8 cellular contexts compared by ENCODE assay signal in the genomic region with DNA sequence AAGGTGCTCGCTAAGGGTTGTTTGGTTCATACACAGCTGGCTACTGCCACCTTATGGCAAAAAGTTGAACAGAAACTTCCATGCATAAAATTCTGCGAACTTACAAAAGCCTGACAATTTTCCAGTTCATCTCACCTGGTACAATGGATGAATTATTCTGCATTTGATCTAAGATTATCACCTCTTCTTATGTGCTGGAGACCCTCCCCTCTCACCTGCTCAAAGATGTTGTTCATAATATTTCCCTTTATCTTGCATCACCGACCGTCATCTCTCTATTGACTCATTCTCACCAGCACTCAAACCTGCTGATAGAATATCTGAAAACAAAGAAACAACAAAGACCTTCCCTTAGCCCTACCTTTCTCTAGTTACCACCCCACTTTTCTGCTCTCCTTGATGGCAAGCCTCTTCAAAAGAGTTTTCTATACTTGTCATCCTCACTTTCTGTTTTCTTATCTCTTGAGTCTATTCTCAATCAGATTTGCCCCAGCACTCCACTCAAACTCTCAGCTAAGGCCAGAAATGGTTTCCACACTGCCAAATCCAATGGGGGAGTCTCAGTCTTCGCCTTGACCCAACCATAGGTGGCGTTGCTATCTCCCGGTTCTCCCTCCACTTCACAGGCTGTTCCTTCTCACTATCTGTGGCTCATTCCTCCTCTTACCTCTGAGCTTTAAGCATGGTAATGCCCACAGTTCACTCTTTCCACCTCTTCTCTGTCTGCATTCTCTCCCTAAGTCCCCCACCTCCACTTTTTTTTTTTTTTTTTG. TPM values are rescaled to one million over a fixed set of nuclear protein-coding genes. Genes with fewer than 3 reads are reported as not detected.
DNase-seq lines count a peak whose midpoint lies in the region; ATAC-seq, FAIRE-seq and TF ChIP-seq lines count a peak whose summit lies in the region.

No MANE protein-coding gene starts in this region.

- ATAC-seq in Panc1 (peak; percentile 80), HG03378 (IDR thresholded peaks at IDR 0.05; ENCODE audit: unreplicated experiment) (no peak)
- peak; percentile 54 for ATAC-seq in stimulated activated naive CD8-positive, alpha-beta T cell treated with anti-CD3 and anti-CD28 coated beads, Interleukin-15, amount 100 ng/mL, for 72 hours

- H2AFZ ChIP-seq in mammary epithelial cell (ENCODE audit: low read depth, low read length): peak overlapping the region; percentile 27

- intact Hi-C loops in Panc1 (cut with micrococcal nuclease; ENCODE audit: unreplicated experiment): loop anchor here (1.0 to 5.0 kb wide), 3 partner anchors 190 to 339 kb away; no protein-coding TSS in a partner anchor
- intact Hi-C loops in mammary epithelial cell (cut with micrococcal nuclease): loop anchor here (1.0 to 10.0 kb wide), 9 partner anchors 190 to 1051 kb away; no protein-coding TSS in a partner anchor
- intact Hi-C loops in kidney (cut with DNase I): loop anchor here (10.0 kb wide), 1 partner anchor 201 kb away; no protein-coding TSS in a partner anchor

- POLR2A ChIA-PET in Panc1 (lab: Charles Lee): no interaction called here

- no peaks in the 10 kb centered on the region for H3K9me3 ChIP-seq in Panc1 (ENCODE audit: control insufficient read depth, insufficient read depth, low read depth, low read length)
- H3K9me3 ChIP-seq in mammary epithelial cell (replicated peaks; ENCODE audit: insufficient read depth, low read length): no peaks in the 10 kb centered on the region
- no peaks in the 10 kb centered on the region for H3K9me3 ChIP-seq in kidney (ENCODE audit: control insufficient read depth in 1 of 2, low read length in 2 of 2)

- no peaks in the 10 kb centered on the region for H3K27me3 ChIP-seq in Panc1 (ENCODE audit: control insufficient read depth, insufficient read depth, low read length)
- no peaks in the 10 kb centered on the region for H3K27me3 ChIP-seq in mammary epithelial cell (ENCODE audit: insufficient read depth, low read length)

- no peaks in the 10 kb centered on the region for H4K20me1 ChIP-seq in mammary epithelial cell (ENCODE audit: insufficient read depth, low read length)

- H3K4me1 ChIP-seq in Panc1 (ENCODE audit: control insufficient read depth, insufficient read depth, low read length): no peaks in the 10 kb centered on the region
- peaks cover 22% of the 10 kb centered on the region for H3K4me1 ChIP-seq in mammary epithelial cell (ENCODE audit: insufficient read depth, low read length)
- peaks cover 0 to 2% of the 10 kb centered on the region in 2 donors for H3K4me1 ChIP-seq in kidney (ENCODE audit: control insufficient read depth in 1 of 2, insufficient read depth in 1 of 2, low read depth in 1 of 2, low read length in 2 of 2)

- H3K36me3 ChIP-seq in Panc1 (ENCODE audit: control insufficient read depth, insufficient read depth, low read length) (no peaks in the 10 kb centered on the region), mammary epithelial cell (ENCODE audit: insufficient read depth, low read length) (peaks cover 6% of the 10 kb centered on the region), kidney (ENCODE audit: control insufficient read depth in 1 of 2, insufficient read depth in 2 of 2, low read length in 2 of 2) (peaks cover 4 to 7% of the 10 kb centered on the region in 2 donors)

- H3K27ac Mint-ChIP-seq in HFFc6: peak overlapping the region; percentile 7; the same call in 1 of the 2 replicates
- peak overlapping the region in 1 of 2 donors; percentile 16 for H3K27ac Mint-ChIP-seq in stimulated activated naive CD8-positive, alpha-beta T cell treated with anti-CD3 and anti-CD28 coated beads, Interleukin-15, amount 100 ng/mL, for 72 hours

- 38% methylated on average over 7 of the region's 7 CpGs for WGBS in mammary epithelial cell (ENCODE audit: low coverage, missing lambda C conversion rate)

- peak; percentile 47 for FAIRE-seq in kidney (lab: Jason Lieb, UNC)

- no peak overlapping the region for H3K9ac ChIP-seq in mammary epithelial cell (ENCODE audit: insufficient read depth, low read length)
- H3K9ac ChIP-seq in kidney (ENCODE audit: low read length in 2 of 2): no peak overlapping the region

- CTCF ChIA-PET in Panc1 (lab: Charles Lee) (interaction anchor here (0.6 to 0.7 kb wide), 4 partner anchors 41 to 272 kb away, joined by 3 to 9 read pairs (median 6); no protein-coding TSS in a partner anchor), mammary epithelial cell (lab: Charles Lee; ENCODE audit: low non-redundant PET) (interaction anchor here (0.6 kb wide), 2 partner anchors 113 to 279 kb away, joined by 4 to 58 read pairs; no protein-coding TSS in a partner anchor)

- no peak overlapping the region for H3K4me3 ChIP-seq in Panc1 (ENCODE audit: low read depth in 2 of 2, low read length in 2 of 2)
- H3K4me3 ChIP-seq in mammary epithelial cell (replicated peaks in 1 of 3; ENCODE audit: insufficient read depth in 1 of 3, low read depth in 2 of 3, low read length in 3 of 3): no peak overlapping the region
- H3K4me3 ChIP-seq in kidney (ENCODE audit: low read length in 2 of 2): no peak overlapping the region

- no peak overlapping the region for H3K27ac ChIP-seq in Panc1 (ENCODE audit: low read length)
- H3K27ac ChIP-seq in mammary epithelial cell (ENCODE audit: insufficient read depth, low read depth, low read length): no peak overlapping the region
- H3K27ac ChIP-seq in kidney (ENCODE audit: low read depth in 2 of 2, low read length in 2 of 2): no peak overlapping the region

- BruUV-seq in Panc1 (replicated peaks; lab: Mats Ljungman, UMichigan): no TSS peak
- BruUV-seq in mammary epithelial cell (replicated peaks; lab: Mats Ljungman, UMichigan): no TSS peak

- peaks cover 3% of the 10 kb centered on the region for H3K27me3 Mint-ChIP-seq in HFFc6 (ENCODE audit: insufficient read depth)
- peaks cover 6% of the 10 kb centered on the region for H3K27me3 Mint-ChIP-seq in stimulated activated naive CD8-positive, alpha-beta T cell treated with anti-CD3 and anti-CD28 coated beads, Interleukin-15, amount 100 ng/mL, for 72 hours

- in situ Hi-C loops in Panc1 (cut with HindIII; ENCODE audit: low pct_unique_long_range_greater_than_20kb, low sequenced_read_pairs) (no loop called here), mammary epithelial cell (cut with MboI; ENCODE audit: low sequenced_read_pairs in 2 of 2) (loop anchor here (25.0 kb wide), 3 partner anchors 397 to 928 kb away; no protein-coding TSS in a partner anchor)

- H3K79me2 ChIP-seq in mammary epithelial cell (ENCODE audit: insufficient read depth, low read length): no peaks in the 10 kb centered on the region

- H3K36me3 Mint-ChIP-seq in HFFc6 (ENCODE audit: low read depth): peaks cover 6% of the 10 kb centered on the region

- dilution Hi-C loops in mammary epithelial cell (cut with HindIII; ENCODE audit: low sequenced_read_pairs): loop anchor here (5.0 kb wide), 1 partner anchor 77 kb away; no protein-coding TSS in a partner anchor

- DNase-seq in NCI-H187 (lab: John Stamatoyannopoulos, UW) (peak; percentile 17 to 36), NCI-H187 treated with DMSO at 0.1 percent for 48 hours (lab: John Stamatoyannopoulos, UW) (no peak), HFFc6 (peak; percentile 50), Panc1 (ENCODE audit: low read depth, low spot score) (peak; percentile 51), mammary epithelial cell (peak; percentile 62), kidney (no peak)
- DNase-seq in stimulated activated naive CD8-positive, alpha-beta T cell treated with anti-CD3 and anti-CD28 coated beads, Interleukin-15, amount 100 ng/mL, for 72 hours: peak; percentile 19 to 25

- peaks cover 32% of the 10 kb centered on the region for H3K4me1 Mint-ChIP-seq in HFFc6 (ENCODE audit: low read depth)
- H3K4me1 Mint-ChIP-seq in stimulated activated naive CD8-positive, alpha-beta T cell treated with anti-CD3 and anti-CD28 coated beads, Interleukin-15, amount 100 ng/mL, for 72 hours: peaks cover 19% of the 10 kb centered on the region

- H3K9me3 Mint-ChIP-seq in HFFc6: no peaks in the 10 kb centered on the region
- no peaks in the 10 kb centered on the region for H3K9me3 Mint-ChIP-seq in stimulated activated naive CD8-positive, alpha-beta T cell treated with anti-CD3 and anti-CD28 coated beads, Interleukin-15, amount 100 ng/mL, for 72 hours

- peak overlapping the region; percentile 51 for H3K4me3 Mint-ChIP-seq in HFFc6
- H3K4me3 Mint-ChIP-seq in stimulated activated naive CD8-positive, alpha-beta T cell treated with anti-CD3 and anti-CD28 coated beads, Interleukin-15, amount 100 ng/mL, for 72 hours: no peak overlapping the region

- H3K4me2 ChIP-seq in mammary epithelial cell (ENCODE audit: insufficient read depth, low read depth, low read length): peak overlapping the region; percentile 7

- TF ChIP-seq CTCF in HFFc6 (IDR thresholded peaks at IDR 0.05) (peak; percentile 83), Panc1 (IDR thresholded peaks at IDR 0.05) (peak; percentile 85), mammary epithelial cell (conservative IDR thresholded peaks at IDR 0.05 in 1 of 2, IDR thresholded peaks at IDR 0.05 in 1 of 2; ENCODE audit: extremely low read depth in 1 of 2, insufficient read depth in 1 of 2, low read depth in 1 of 2, low read length in 2 of 2) (peak; percentile 71 to 81), kidney (IDR thresholded peaks at IDR 0.05; ENCODE audit: borderline replicate concordance, extremely low read depth, insufficient read depth) (peak; percentile 81)

RNA-seq across cellular contexts. Expression of gene SNRNP48, which starts 25.8 kb away (rescaled TPM):
- total RNA-seq in HFFc6 (2021; fragmentation: NEBNext Ultra II Directional; extraction: Animal tissue kit (Norgen Biotek cat#: 25700)): 10 to 100 TPM in 5 of 6 experiments, 1 to 10 TPM in 1; 9.7 to 12.9 (median 11.9) TPM
- total RNA-seq in Panc1 (2021; ENCODE audit: unreplicated experiment) (10.7 TPM), mammary epithelial cell (10 to 100 TPM in 1 of 2 donors, 1 to 10 TPM in 1; 8.8 to 11.7 TPM), kidney (12.1 TPM)
- polyA plus RNA-seq in Panc1 (2012; ENCODE audit: insufficient read length): 5.6 TPM
- polyA plus RNA-seq in mammary epithelial cell (5.6 TPM), kidney (ENCODE audit: insufficient read depth, low read depth, low replicate concordance) (5.2 TPM)
- 0.47 TPM for polyA minus RNA-seq in mammary epithelial cell

Comparison
In these comparisons a context has a peak if more than half of its experiments do, and no peak if none do; other contexts are left out.
1. DNase-seq: peak in NCI-H187 (2 of 2), HFFc6 (single experiment), Panc1 (single experiment), mammary epithelial cell (single experiment) and stimulated activated naive CD8-positive, alpha-beta T cell treated with anti-CD3 and anti-CD28 coated beads, Interleukin-15, amount 100 ng/mL, for 72 hours (2 of 2); none in NCI-H187 treated with DMSO at 0.1 percent for 48 hours (single experiment) and kidney (single experiment).
2. Peak in every context shown above with its lines, with median percentiles within 50 percentile points of each other: CTCF ChIP-seq.